Comparison of ENCODE assay signal across 12 cellular contexts in the genomic region with DNA sequence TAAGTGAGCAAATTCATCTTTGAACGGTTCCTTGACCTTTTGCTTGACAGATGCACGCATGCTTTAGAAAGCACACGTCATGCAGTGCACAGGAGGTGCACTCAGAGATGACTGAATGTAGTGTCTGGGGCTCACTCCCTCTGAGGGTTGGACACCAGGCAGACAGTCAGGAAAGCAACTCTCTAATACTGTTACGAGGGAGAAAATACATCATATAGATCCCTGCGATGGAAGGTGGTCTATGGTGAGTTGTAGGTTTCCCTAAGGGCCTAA. TPM values are rescaled to one million over a fixed set of nuclear protein-coding genes. Genes with fewer than 3 reads are reported as not detected.
DNase-seq lines count a peak whose midpoint lies in the region; ATAC-seq, FAIRE-seq and TF ChIP-seq lines count a peak whose summit lies in the region.
"Had no signal": no experiment of that assay in that cellular context is flagged by ENCODE, and none has a peak within 500 bp of the region (broad histone marks: within the 10 kb centered on the region; RNA-seq: fewer than 3 reads in every experiment).

No MANE protein-coding gene starts in this region.

- no peak for TF ChIP-seq POLR2A in H54 (IDR thresholded peaks at IDR 0.05; ENCODE audit: low read depth, low read length)

- no peaks in the 10 kb centered on the region for H3K36me3 ChIP-seq in BLaER1
- H3K36me3 ChIP-seq: heart left ventricle had no signal

- peak overlapping the region; percentile 89 for H3K4me3 Mint-ChIP-seq in activated T-helper 17 cell treated with anti-CD3 and anti-CD28 coated beads, Interleukin-2, amount 50 U/mL, for 72 hours
- H3K4me3 Mint-ChIP-seq in naive B cell: peak overlapping the region in 6 of 8 donors; percentile 13 to 87 (median 67)
- H3K4me3 Mint-ChIP-seq: mesothelial cell of epicardium had no signal

- ATAC-seq in activated T-helper 17 cell treated with anti-CD3 and anti-CD28 coated beads, Interleukin-2, amount 50 U/mL, for 72 hours (replicated peaks): peak; percentile 20
- ATAC-seq in naive B cell (ENCODE audit: low read depth in 2 of 2) (no peak), HG03025 (IDR thresholded peaks at IDR 0.05; ENCODE audit: low FRiP score, unreplicated experiment) (no peak), GM21737 (IDR thresholded peaks at IDR 0.05; ENCODE audit: unreplicated experiment) (no peak), HG03175 (IDR thresholded peaks at IDR 0.05; ENCODE audit: unreplicated experiment) (no peak)

- peaks cover 100% of the 10 kb centered on the region for H3K4me1 ChIP-seq in BLaER1

- no peaks in the 10 kb centered on the region for H3K9me3 ChIP-seq in BLaER1
- H3K9me3 ChIP-seq: heart left ventricle had no signal

- no peaks in the 10 kb centered on the region for H4K20me1 ChIP-seq in BLaER1

- H3K27me3 ChIP-seq in BLaER1: no peaks in the 10 kb centered on the region
- H3K27me3 ChIP-seq: heart left ventricle had no signal

- H3K27ac ChIP-seq in BLaER1: peak overlapping the region; percentile 93

- no peak for DNase-seq in H54 (ENCODE audit: insufficient read length, low spot score)
- no peak for DNase-seq in naive B cell
- no peak for DNase-seq in DMS79 (lab: John Stamatoyannopoulos, UW)
- DNase-seq: C1 segment of cervical spinal cord, heart left ventricle, NCI-H1436 treated with DMSO at 0.1 percent for 48 hours had no signal

- peak overlapping the region; percentile 97 for H3K27ac Mint-ChIP-seq in activated T-helper 17 cell treated with anti-CD3 and anti-CD28 coated beads, Interleukin-2, amount 50 U/mL, for 72 hours
- H3K27ac Mint-ChIP-seq in naive B cell: peak overlapping the region; percentile 11 to 89 (median 79)
- H3K27ac Mint-ChIP-seq: mesothelial cell of epicardium had no signal

- H3K4me2 ChIP-seq in BLaER1: peak overlapping the region; percentile 89

- peaks cover 49% of the 10 kb centered on the region for H3K36me3 Mint-ChIP-seq in activated T-helper 17 cell treated with anti-CD3 and anti-CD28 coated beads, Interleukin-2, amount 50 U/mL, for 72 hours (ENCODE audit: low read depth)
- no peaks in the 10 kb centered on the region for H3K36me3 Mint-ChIP-seq in naive B cell
- H3K36me3 Mint-ChIP-seq: mesothelial cell of epicardium had no signal

- no peaks in the 10 kb centered on the region for H3K27me3 Mint-ChIP-seq in activated T-helper 17 cell treated with anti-CD3 and anti-CD28 coated beads, Interleukin-2, amount 50 U/mL, for 72 hours
- H3K27me3 Mint-ChIP-seq in naive B cell: no peaks in the 10 kb centered on the region

- no peaks in the 10 kb centered on the region for H3K9me3 Mint-ChIP-seq in activated T-helper 17 cell treated with anti-CD3 and anti-CD28 coated beads, Interleukin-2, amount 50 U/mL, for 72 hours
- no peaks in the 10 kb centered on the region for H3K9me3 Mint-ChIP-seq in naive B cell
- H3K9me3 Mint-ChIP-seq: mesothelial cell of epicardium had no signal

- FAIRE-seq in H54 (lab: Jason Lieb, UNC): peak; percentile 6

- peak overlapping the region; percentile 23; the same call in 1 of the 2 replicates for H3K9ac ChIP-seq in BLaER1

- H3K4me1 Mint-ChIP-seq in activated T-helper 17 cell treated with anti-CD3 and anti-CD28 coated beads, Interleukin-2, amount 50 U/mL, for 72 hours: peaks cover 49% of the 10 kb centered on the region
- peaks cover 44 to 65% (median 53%) of the 10 kb centered on the region in 3 donors for H3K4me1 Mint-ChIP-seq in naive B cell

- H3K4me3 ChIP-seq in BLaER1: no peak overlapping the region

RNA-seq across cellular contexts. Expression of a gene that starts 16.5 kb away (rescaled TPM):
- 100 to 1,000 TPM; 236 to 258 TPM for total RNA-seq in activated T-helper 17 cell treated with anti-CD3 and anti-CD28 coated beads, Interleukin-2, amount 50 U/mL, for 72 hours
- polyA plus RNA-seq in naive B cell (ENCODE audit: low read depth in 6 of 6): 1 to 10 TPM in 5 of 6 donors, under 1 TPM in 1; 0.26 to 5.4 (median 3.5) TPM

RNA-seq across cellular contexts. Expression of a gene that starts 33.1 kb away (rescaled TPM):
- total RNA-seq in activated T-helper 17 cell treated with anti-CD3 and anti-CD28 coated beads, Interleukin-2, amount 50 U/mL, for 72 hours: 100 to 1,000 TPM in 1 of 2 donors, 10 to 100 TPM in 1; 71.4 to 164 TPM
- under 1 TPM; 0.34 to 0.97 (median 0.72) TPM for polyA plus RNA-seq in naive B cell (ENCODE audit: low read depth in 6 of 6)

RNA-seq across cellular contexts. Expression of a gene that starts 50.8 kb away (rescaled TPM):
- total RNA-seq in activated T-helper 17 cell treated with anti-CD3 and anti-CD28 coated beads, Interleukin-2, amount 50 U/mL, for 72 hours: 10 to 100 TPM; 60.2 to 62.8 TPM
- polyA plus RNA-seq in naive B cell (ENCODE audit: low read depth in 6 of 6): 10 to 100 TPM in 5 of 6 donors, 1 to 10 TPM in 1; 3.6 to 22.8 (median 17.4) TPM
